In genomic region chr17:45621087-45621486, GRCh38 we compare ENCODE assay signal across 7 cellular contexts.
DNase-seq lines count a peak whose midpoint lies in the region; ATAC-seq and TF ChIP-seq lines count a peak whose summit lies in the region.
"Not testable (repeated sequence)": the region's sequence is repeated elsewhere in the genome, so short reads cannot be mapped to it uniquely, and the experiment has no call there.

No MANE protein-coding gene starts in this region.

- in situ Hi-C loops in GM23248 (cut with MboI) = not testable (repeated sequence)

- not testable (repeated sequence) for H3K36me3 ChIP-seq in GM23248 (ENCODE audit: low read depth); PC-9 (ENCODE audit: low read depth); breast epithelium; heart left ventricle; sigmoid colon

- H3K27ac ChIP-seq in GM23248, PC-9, breast epithelium, heart left ventricle, sigmoid colon: not testable (repeated sequence)

- POLR2A ChIA-PET in PC-9 (lab: Charles Lee; ENCODE audit: unreplicated experiment) = not testable (repeated sequence)

- H2AFZ ChIP-seq in GM23248 = peak overlapping the region; percentile 77
- H2AFZ ChIP-seq in PC-9 = not testable (repeated sequence)

- CTCF ChIA-PET in PC-9 (lab: Charles Lee) = not testable (repeated sequence)

- not testable (repeated sequence) for H3K9me3 Mint-ChIP-seq in activated T-cell treated with anti-CD3 and anti-CD28 coated beads, Interleukin-2, amount 50 U/mL, for 24 hours; natural killer cell

- not testable (repeated sequence) for H3K9me3 ChIP-seq in GM23248 (ENCODE audit: low read depth); PC-9 (ENCODE audit: insufficient read depth, low read depth); breast epithelium; heart left ventricle; sigmoid colon

- not testable (repeated sequence) for TF ChIP-seq CTCF in PC-9 (conservative IDR thresholded peaks at IDR 0.05); breast epithelium (IDR thresholded peaks at IDR 0.05); heart left ventricle (IDR thresholded peaks at IDR 0.05); natural killer cell (IDR thresholded peaks at IDR 0.05); sigmoid colon (IDR thresholded peaks at IDR 0.05)

- TF ChIP-seq EP300 in sigmoid colon (IDR thresholded peaks at IDR 0.05) = not testable (repeated sequence)

- not testable (repeated sequence) for H3K27me3 Mint-ChIP-seq in activated T-cell treated with anti-CD3 and anti-CD28 coated beads, Interleukin-2, amount 50 U/mL, for 24 hours; natural killer cell (ENCODE audit: low read depth in 2 of 2)

- BruUV-seq in PC-9 (replicated peaks; lab: Mats Ljungman, UMichigan) = not testable (repeated sequence)

- H3K4me2 ChIP-seq in GM23248 (ENCODE audit: unreplicated experiment) (peak overlapping the region; percentile 79), PC-9 (peak overlapping the region; percentile 62)

- DNase-seq in GM23248; PC-9; activated T-cell treated with anti-CD3 and anti-CD28 coated beads, Interleukin-2, amount 50 U/mL, for 24 hours; breast epithelium (ENCODE audit: low spot score in 2 of 2); heart left ventricle; natural killer cell; sigmoid colon: not testable (repeated sequence)

- H3F3A ChIP-seq in GM23248 (ENCODE audit: insufficient read depth); PC-9 (ENCODE audit: insufficient read depth, low read depth): not testable (repeated sequence)

- intact Hi-C loops in PC-9 (cut with micrococcal nuclease; ENCODE audit: unreplicated experiment); breast epithelium (cut with DNase I; ENCODE audit: low total_unique reads); heart left ventricle (cut with DNase I); natural killer cell (cut with micrococcal nuclease); sigmoid colon (cut with DNase I): not testable (repeated sequence)

- H3K27me3 ChIP-seq in GM23248 (replicated peaks; ENCODE audit: insufficient read depth); PC-9 (ENCODE audit: insufficient read depth, low read depth); breast epithelium; heart left ventricle; sigmoid colon: not testable (repeated sequence)

- peak overlapping the region; percentile 39 for H3K4me3 Mint-ChIP-seq in activated T-cell treated with anti-CD3 and anti-CD28 coated beads, Interleukin-2, amount 50 U/mL, for 24 hours
- H3K4me3 Mint-ChIP-seq in natural killer cell = peak overlapping the region; percentile 52

- H3K79me2 ChIP-seq in GM23248 (ENCODE audit: insufficient read depth); PC-9 (ENCODE audit: low read depth): not testable (repeated sequence)

- H3K4me1 ChIP-seq in GM23248 (ENCODE audit: insufficient read depth); PC-9 (replicated peaks; ENCODE audit: insufficient read depth); breast epithelium; heart left ventricle; sigmoid colon: not testable (repeated sequence)

- H3K36me3 Mint-ChIP-seq in activated T-cell treated with anti-CD3 and anti-CD28 coated beads, Interleukin-2, amount 50 U/mL, for 24 hours (ENCODE audit: low read depth) = peaks cover 11% of the 10 kb centered on the region
- H3K36me3 Mint-ChIP-seq in natural killer cell = not testable (repeated sequence)

- WGBS in GM23248 (ENCODE audit: low coverage in 1 of 2, low lambda C conversion rate in 2 of 2, missing lambda C conversion rate in 2 of 2), 2 experiments = 6 to 9% methylated on average over 7 of the region's 9 CpGs
- 33 to 51% (median 41%) methylated on average over 2 to 7 of the region's 9 CpGs for WGBS in heart left ventricle, 4 donors
- 19 to 45% methylated on average over 6 to 7 of the region's 9 CpGs for WGBS in sigmoid colon, 2 donors

- not testable (repeated sequence) for TF ChIP-seq POLR2A in breast epithelium (IDR thresholded peaks at IDR 0.05); heart left ventricle (IDR thresholded peaks at IDR 0.05); sigmoid colon (IDR thresholded peaks at IDR 0.05)

- not testable (repeated sequence) for H4K20me1 ChIP-seq in GM23248 (ENCODE audit: insufficient read depth); PC-9 (ENCODE audit: insufficient read depth)

- H3K9me2 ChIP-seq in GM23248 (ENCODE audit: insufficient read depth); PC-9 (ENCODE audit: insufficient read depth): not testable (repeated sequence)

- H3K27ac Mint-ChIP-seq in activated T-cell treated with anti-CD3 and anti-CD28 coated beads, Interleukin-2, amount 50 U/mL, for 24 hours; natural killer cell: not testable (repeated sequence)

- H3K4me3 ChIP-seq in GM23248 (peak overlapping the region; percentile 69), breast epithelium (peak overlapping the region in 2 of 3 donors; percentile 41 to 67), heart left ventricle (peak overlapping the region in 11 of 12 donors; percentile 24 to 92 (median 42)), sigmoid colon (peak overlapping the region in 3 of 4 donors; percentile 65 to 70 (median 66))
- not testable (repeated sequence) for H3K4me3 ChIP-seq in PC-9

- peak overlapping the region; percentile 71 for H3K9ac ChIP-seq in GM23248

- not testable (repeated sequence) for ATAC-seq in heart left ventricle, natural killer cell

- not testable (repeated sequence) for H3K4me1 Mint-ChIP-seq in activated T-cell treated with anti-CD3 and anti-CD28 coated beads, Interleukin-2, amount 50 U/mL, for 24 hours (ENCODE audit: low read depth); natural killer cell
